13 cellular contexts compared by ENCODE assay signal in the genomic region with DNA sequence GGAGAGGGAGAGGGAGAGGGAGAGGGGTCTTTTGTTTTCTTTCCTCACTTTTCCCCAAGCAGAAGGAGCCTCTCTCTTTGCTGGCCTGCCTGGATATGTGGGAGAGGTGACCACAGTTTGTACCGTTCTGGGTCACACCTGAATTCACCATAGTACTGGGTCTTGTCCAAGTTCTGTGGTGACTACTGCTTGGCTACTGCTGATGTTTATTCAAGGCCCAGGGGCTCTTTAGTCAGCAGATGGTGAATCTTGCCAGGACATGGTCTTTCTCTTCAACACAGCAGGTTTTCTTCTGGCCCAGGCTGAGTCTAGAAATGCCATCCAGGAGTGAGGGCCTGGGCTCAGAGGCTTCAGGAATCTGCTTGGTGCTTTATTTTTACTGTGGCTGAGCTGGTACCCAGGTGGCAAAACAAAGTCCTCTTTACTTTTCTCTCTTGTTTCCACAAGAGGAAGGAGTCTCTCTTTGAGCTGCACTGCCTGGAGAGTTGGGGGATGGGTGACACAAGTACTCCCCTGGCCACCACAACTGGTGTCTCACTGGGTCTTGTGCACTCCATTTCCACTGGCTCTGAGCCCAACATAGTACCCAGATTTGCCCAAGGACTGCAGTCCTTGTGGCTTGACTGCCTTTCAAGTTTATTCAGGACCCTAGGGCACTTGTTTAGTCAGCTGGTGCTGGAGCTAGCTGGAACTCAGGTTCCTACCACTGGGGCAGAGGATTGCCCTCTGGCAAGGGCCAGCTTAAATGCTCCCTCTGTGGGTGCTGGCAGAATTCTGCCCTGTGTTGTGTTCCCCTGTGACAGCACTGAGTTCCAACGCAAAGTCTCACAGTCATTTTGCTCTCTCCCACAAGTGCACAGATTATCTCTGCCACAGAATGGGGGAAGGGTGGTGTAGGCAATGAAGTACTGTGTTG. TPM values are rescaled to one million over a fixed set of nuclear protein-coding genes. Genes with fewer than 3 reads are reported as not detected.
DNase-seq lines count a peak whose midpoint lies in the region; ATAC-seq and TF ChIP-seq lines count a peak whose summit lies in the region.
"Had no signal": no experiment of that assay in that cellular context is flagged by ENCODE, and none has a peak within 500 bp of the region (broad histone marks: within the 10 kb centered on the region; RNA-seq: fewer than 3 reads in every experiment).

No MANE protein-coding gene starts in this region.

- no peaks in the 10 kb centered on the region for H3K27me3 ChIP-seq in thyroid gland
- H3K27me3 ChIP-seq: upper lobe of left lung had no signal

- peak overlapping the region; percentile 28 for H3K27ac Mint-ChIP-seq in activated CD4-positive, alpha-beta T cell treated with anti-CD3 and anti-CD28 coated beads, Interleukin-2, amount 10 ng/mL, durations not matched to agents 24 days and 14 days
- peak overlapping the region in 3 of 5 experiments; percentile 18 to 92 (median 29) for H3K27ac Mint-ChIP-seq in brain
- H3K27ac Mint-ChIP-seq: T-helper 17 cell had no signal

- peaks cover 6 to 8% of the 10 kb centered on the region in 2 donors for H3K36me3 ChIP-seq in thyroid gland

- ATAC-seq in left ventricle myocardium superior: peak; percentile 94
- no peak for ATAC-seq in GM21390 (IDR thresholded peaks at IDR 0.05; ENCODE audit: unreplicated experiment)
- ATAC-seq in GM19351 (IDR thresholded peaks at IDR 0.05; ENCODE audit: unreplicated experiment): no peak
- ATAC-seq: T-helper 17 cell had no signal

- no peak for DNase-seq in activated CD4-positive, alpha-beta T cell treated with anti-CD3 and anti-CD28 coated beads, Interleukin-2, amount 10 ng/mL, durations not matched to agents 24 days and 14 days
- DNase-seq in activated CD4-positive, alpha-beta T cell treated with anti-CD3 and anti-CD28 coated beads for 48 hours: no peak
- DNase-seq in left ventricle myocardium superior (peak; percentile 39), thyroid gland (peak; percentile 87 to 90), NCI-H345 treated with DMSO at 0.1 percent for 48 hours (lab: John Stamatoyannopoulos, UW; ENCODE audit: unreplicated experiment) (no peak)
- DNase-seq: erythroblast; NCI-H2081 treated with DMSO at 0.1 percent for 48 hours; stimulated activated CD4-positive, alpha-beta T cell treated with anti-CD3 and anti-CD28 coated beads, Interleukin-1b, Interleukin-23, amount 100 ng/mL, for 48 hours; T-helper 17 cell had no signal

- TF ChIP-seq POLR2A in thyroid gland (IDR thresholded peaks at IDR 0.05): peak in 1 of 2 donors; percentile 41

- H3K9me3 Mint-ChIP-seq in activated CD4-positive, alpha-beta T cell treated with anti-CD3 and anti-CD28 coated beads, Interleukin-2, amount 10 ng/mL, durations not matched to agents 24 days and 14 days: no peaks in the 10 kb centered on the region
- H3K9me3 Mint-ChIP-seq in brain: peaks cover 4 to 9% (median 6%) of the 10 kb centered on the region in 5 experiments

- intact Hi-C loops in activated CD4-positive, alpha-beta T cell treated with anti-CD3 and anti-CD28 coated beads, Interleukin-2, amount 10 ng/mL, durations not matched to agents 24 days and 14 days (cut with micrococcal nuclease): no loop called here
- intact Hi-C loops in left ventricle myocardium superior (cut with micrococcal nuclease) (no loop called here), thyroid gland (cut with DNase I) (no loop called here)

- H3K4me1 Mint-ChIP-seq in activated CD4-positive, alpha-beta T cell treated with anti-CD3 and anti-CD28 coated beads, Interleukin-2, amount 10 ng/mL, durations not matched to agents 24 days and 14 days: peaks cover 3% of the 10 kb centered on the region
- H3K4me1 Mint-ChIP-seq in brain: no peaks in the 10 kb centered on the region
- H3K4me1 Mint-ChIP-seq: T-helper 17 cell had no signal

- WGBS in thyroid gland, 2 donors: 21 to 41% methylated on average over 2 of the region's 2 CpGs

- no peak overlapping the region for H3K4me3 ChIP-seq in thyroid gland (replicated peaks in 1 of 3)
- H3K4me3 ChIP-seq: upper lobe of left lung had no signal

- H3K36me3 Mint-ChIP-seq in activated CD4-positive, alpha-beta T cell treated with anti-CD3 and anti-CD28 coated beads, Interleukin-2, amount 10 ng/mL, durations not matched to agents 24 days and 14 days (ENCODE audit: low read depth): peaks cover 37% of the 10 kb centered on the region
- peaks cover 78% of the 10 kb centered on the region for H3K36me3 Mint-ChIP-seq in brain

- H3K4me1 ChIP-seq in thyroid gland: peaks cover 15 to 22% of the 10 kb centered on the region in 2 donors
- H3K4me1 ChIP-seq: upper lobe of left lung had no signal

- no peaks in the 10 kb centered on the region for H3K9me3 ChIP-seq in thyroid gland
- H3K9me3 ChIP-seq: upper lobe of left lung had no signal

- H3K27ac ChIP-seq in thyroid gland: peak overlapping the region; percentile 77 to 89 (median 83)
- H3K27ac ChIP-seq: upper lobe of left lung had no signal

- TF ChIP-seq CTCF in brain (conservative IDR thresholded peaks at IDR 0.05) (no peak), thyroid gland (IDR thresholded peaks at IDR 0.05) (peak in 4 of 6 experiments; percentile 18 to 43 (median 32))

- no peak overlapping the region for H3K4me3 Mint-ChIP-seq in activated CD4-positive, alpha-beta T cell treated with anti-CD3 and anti-CD28 coated beads, Interleukin-2, amount 10 ng/mL, durations not matched to agents 24 days and 14 days
- H3K4me3 Mint-ChIP-seq in brain: peak overlapping the region in 1 of 5 experiments; percentile 25
- H3K4me3 Mint-ChIP-seq: T-helper 17 cell had no signal

- no peaks in the 10 kb centered on the region for H3K27me3 Mint-ChIP-seq in activated CD4-positive, alpha-beta T cell treated with anti-CD3 and anti-CD28 coated beads, Interleukin-2, amount 10 ng/mL, durations not matched to agents 24 days and 14 days
- no peaks in the 10 kb centered on the region for H3K27me3 Mint-ChIP-seq in brain
- H3K27me3 Mint-ChIP-seq: T-helper 17 cell had no signal

RNA-seq across cellular contexts. Expression of a gene that starts 16.8 kb away (rescaled TPM):
- 49.2 and 54.1 TPM in 2 replicates for total RNA-seq in activated CD4-positive, alpha-beta T cell treated with anti-CD3 and anti-CD28 coated beads, Interleukin-2, amount 10 ng/mL, durations not matched to agents 24 days and 14 days
- polyA plus RNA-seq in brain (ENCODE audit: insufficient read depth, low read depth, low replicate concordance): 42.1 TPM
- total RNA-seq in left ventricle myocardium superior (56.6 TPM), thyroid gland (100 to 1,000 TPM in 2 of 4 donors, 10 to 100 TPM in 2; 88.7 to 154 (median 110) TPM)

RNA-seq across cellular contexts. Expression of a gene that starts 35.1 kb away (rescaled TPM):
- total RNA-seq in activated CD4-positive, alpha-beta T cell treated with anti-CD3 and anti-CD28 coated beads, Interleukin-2, amount 10 ng/mL, durations not matched to agents 24 days and 14 days: 14.7 and 18.7 TPM in 2 replicates
- polyA plus RNA-seq in brain (ENCODE audit: insufficient read depth, low read depth, low replicate concordance): 7.6 TPM
- total RNA-seq in left ventricle myocardium superior (11.6 TPM), thyroid gland (10 to 100 TPM; 37.1 to 50.0 (median 42.6) TPM)

RNA-seq across cellular contexts. Expression of a gene that starts 52.4 kb away (rescaled TPM):
- total RNA-seq in activated CD4-positive, alpha-beta T cell treated with anti-CD3 and anti-CD28 coated beads, Interleukin-2, amount 10 ng/mL, durations not matched to agents 24 days and 14 days: not detected in 2 replicates
- not detected for polyA plus RNA-seq in brain (ENCODE audit: insufficient read depth, low read depth, low replicate concordance)
- total RNA-seq in left ventricle myocardium superior (0.15 TPM), thyroid gland (not detected)
- total RNA-seq: T-helper 17 cell had no signal

Comparison
In these comparisons a context has a peak if more than half of its experiments do, and no peak if none do; other contexts are left out.
1. DNase-seq: peak in left ventricle myocardium superior (single experiment) and thyroid gland (2 of 2); none in activated CD4-positive, alpha-beta T cell treated with anti-CD3 and anti-CD28 coated beads, Interleukin-2, amount 10 ng/mL, durations not matched to agents 24 days and 14 days (single experiment), activated CD4-positive, alpha-beta T cell treated with anti-CD3 and anti-CD28 coated beads for 48 hours (single experiment) and NCI-H345 treated with DMSO at 0.1 percent for 48 hours (single experiment).
2. CTCF ChIP-seq: peak in thyroid gland (4 of 6); none in brain (0 of 2).